ENCODE assay signal across 6 cellular contexts in the genomic region with DNA sequence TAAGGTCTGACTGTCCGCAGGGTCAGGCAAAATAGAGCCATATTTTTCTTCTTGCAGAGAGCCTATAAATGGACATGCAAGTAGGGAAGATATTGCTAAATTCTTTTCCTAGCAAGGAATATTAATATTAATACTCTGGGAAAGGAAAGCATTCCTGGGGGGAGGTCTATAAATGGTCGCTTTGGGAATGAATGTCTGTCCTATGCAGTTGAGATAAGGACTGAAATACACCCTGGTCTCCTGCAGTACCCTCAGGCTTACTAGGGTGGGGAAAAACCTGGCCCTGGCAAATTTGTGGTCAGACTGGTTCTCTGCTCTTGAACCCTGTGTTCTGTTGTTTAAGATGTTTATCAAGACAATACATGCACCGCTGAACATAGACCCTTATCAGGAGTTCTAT. TPM values are rescaled to one million over a fixed set of nuclear protein-coding genes. Genes with fewer than 3 reads are reported as not detected.
"Had no signal": no experiment of that assay in that cellular context is flagged by ENCODE, and none has a peak within 500 bp of the region (broad histone marks: within the 10 kb centered on the region; RNA-seq: fewer than 3 reads in every experiment).

No MANE protein-coding gene starts in this region.

RNA-seq across cellular contexts. Expression of a gene that starts 9.1 kb away (rescaled TPM):
- total RNA-seq: activated CD4-positive, alpha-beta memory T cell treated with anti-CD3 and anti-CD28 coated beads for 36 hours; activated CD8-positive, alpha-beta memory T cell treated with anti-CD3 and anti-CD28 coated beads for 36 hours; activated naive CD4-positive, alpha-beta T cell treated with anti-CD3 and anti-CD28 coated beads for 36 hours; activated T-helper 17 cell treated with anti-CD3 and anti-CD28 coated beads, Interleukin-2, amount 50 U/mL, for 72 hours; astrocyte had no signal

RNA-seq across cellular contexts. Expression of a gene that starts 15.3 kb away (rescaled TPM):
- total RNA-seq: activated CD8-positive, alpha-beta memory T cell treated with anti-CD3 and anti-CD28 coated beads for 36 hours; activated naive CD4-positive, alpha-beta T cell treated with anti-CD3 and anti-CD28 coated beads for 36 hours; activated naive CD8-positive, alpha-beta T cell treated with anti-CD3 and anti-CD28 coated beads for 36 hours; astrocyte had no signal
